ENCODE assay signal across 11 cellular contexts in genomic region chr7:11120068-11120664, GRCh38.
DNase-seq lines count a peak whose midpoint lies in the region; ATAC-seq and TF ChIP-seq lines count a peak whose summit lies in the region.
"Had no signal": no experiment of that assay in that cellular context is flagged by ENCODE, and none has a peak within 500 bp of the region (broad histone marks: within the 10 kb centered on the region; RNA-seq: fewer than 3 reads in every experiment).

No MANE protein-coding gene starts in this region.

- peaks cover 0 to 7% of the 10 kb centered on the region in 2 donors for H3K4me1 Mint-ChIP-seq in natural killer cell treated with Interleukin-12 subunit alpha and Interleukin-12 subunit beta and Interleukin-15 and Interleukin-18, amount 100 ng/mL, for 72 hours (ENCODE audit: low read depth in 2 of 2)
- H3K4me1 Mint-ChIP-seq in natural killer cell: no peaks in the 10 kb centered on the region
- H3K4me1 Mint-ChIP-seq: nephron progenitor cell; stimulated activated memory B cell treated with anti-CD40 and anti-IgM and Interleukin-4, amounts not matched to agents 10 μg/mL and 1 μg/mL and 100 μg/mL, for 72 hours had no signal

- intact Hi-C loops in natural killer cell (cut with micrococcal nuclease): no loop called here

- H3K4me3 ChIP-seq in H7 (ENCODE audit: insufficient read depth, low read depth, low read length): no peak overlapping the region

- peak overlapping the region; percentile 60 for H3K4me3 Mint-ChIP-seq in natural killer cell treated with Interleukin-12 subunit alpha and Interleukin-12 subunit beta and Interleukin-15 and Interleukin-18, amount 100 ng/mL, for 72 hours
- H3K4me3 Mint-ChIP-seq in natural killer cell: no peak overlapping the region
- H3K4me3 Mint-ChIP-seq: nephron progenitor cell; stimulated activated memory B cell treated with anti-CD40 and anti-IgM and Interleukin-4, amounts not matched to agents 10 μg/mL and 1 μg/mL and 100 μg/mL, for 72 hours had no signal

- no peaks in the 10 kb centered on the region for H3K27me3 ChIP-seq in H7 (ENCODE audit: control insufficient read depth, insufficient read depth, low read length)

- no peaks in the 10 kb centered on the region for H3K36me3 Mint-ChIP-seq in natural killer cell treated with Interleukin-12 subunit alpha and Interleukin-12 subunit beta and Interleukin-15 and Interleukin-18, amount 100 ng/mL, for 72 hours
- H3K36me3 Mint-ChIP-seq in natural killer cell: no peaks in the 10 kb centered on the region

- no peaks in the 10 kb centered on the region for H3K36me3 ChIP-seq in H7 (replicated peaks; ENCODE audit: control insufficient read depth, insufficient read depth, low read length)

- DNase-seq in natural killer cell treated with Interleukin-12 subunit alpha and Interleukin-12 subunit beta and Interleukin-15 and Interleukin-18, amount 100 ng/mL, for 72 hours (ENCODE audit: low spot score): no peak
- no peak for DNase-seq in natural killer cell
- no peak for DNase-seq in kidney glomerular epithelial cell (lab: John Stamatoyannopoulos, UW)
- no peak for DNase-seq in NCI-H345 (lab: John Stamatoyannopoulos, UW)
- DNase-seq in H7: no peak
- DNase-seq in cortex of kidney (lab: John Stamatoyannopoulos, UW): no peak
- DNase-seq: NCI-H1105, nephron progenitor cell had no signal

- ATAC-seq in natural killer cell treated with Interleukin-12 subunit alpha and Interleukin-12 subunit beta and Interleukin-15 and Interleukin-18, amount 100 ng/mL, for 72 hours: no peak
- ATAC-seq in natural killer cell: no peak
- peak; percentile 60 for ATAC-seq in GM21737 (IDR thresholded peaks at IDR 0.05; ENCODE audit: unreplicated experiment)
- peak; percentile 58 for ATAC-seq in HG03175 (IDR thresholded peaks at IDR 0.05; ENCODE audit: unreplicated experiment)
- ATAC-seq: stimulated activated memory B cell treated with anti-CD40 and anti-IgM and Interleukin-4, amounts not matched to agents 10 μg/mL and 1 μg/mL and 100 μg/mL, for 72 hours had no signal

- H3K9me3 Mint-ChIP-seq in natural killer cell treated with Interleukin-12 subunit alpha and Interleukin-12 subunit beta and Interleukin-15 and Interleukin-18, amount 100 ng/mL, for 72 hours: no peaks in the 10 kb centered on the region
- H3K9me3 Mint-ChIP-seq in natural killer cell: no peaks in the 10 kb centered on the region
- H3K9me3 Mint-ChIP-seq: nephron progenitor cell; stimulated activated memory B cell treated with anti-CD40 and anti-IgM and Interleukin-4, amounts not matched to agents 10 μg/mL and 1 μg/mL and 100 μg/mL, for 72 hours had no signal

- H3K27me3 Mint-ChIP-seq in natural killer cell treated with Interleukin-12 subunit alpha and Interleukin-12 subunit beta and Interleukin-15 and Interleukin-18, amount 100 ng/mL, for 72 hours: no peaks in the 10 kb centered on the region
- H3K27me3 Mint-ChIP-seq in natural killer cell (ENCODE audit: low read depth in 2 of 2): no peaks in the 10 kb centered on the region
- H3K27me3 Mint-ChIP-seq: stimulated activated memory B cell treated with anti-CD40 and anti-IgM and Interleukin-4, amounts not matched to agents 10 μg/mL and 1 μg/mL and 100 μg/mL, for 72 hours had no signal

- TF ChIP-seq CTCF in natural killer cell (IDR thresholded peaks at IDR 0.05): no peak

- H3K27ac Mint-ChIP-seq in natural killer cell treated with Interleukin-12 subunit alpha and Interleukin-12 subunit beta and Interleukin-15 and Interleukin-18, amount 100 ng/mL, for 72 hours: peak overlapping the region; percentile 56 to 67
- H3K27ac Mint-ChIP-seq in natural killer cell: no peak overlapping the region
- H3K27ac Mint-ChIP-seq: stimulated activated memory B cell treated with anti-CD40 and anti-IgM and Interleukin-4, amounts not matched to agents 10 μg/mL and 1 μg/mL and 100 μg/mL, for 72 hours had no signal

Comparison
In these comparisons a context has a peak if more than half of its experiments do, and no peak if none do; other contexts are left out.
1. H3K27ac Mint-ChIP-seq: peak in natural killer cell treated with Interleukin-12 subunit alpha and Interleukin-12 subunit beta and Interleukin-15 and Interleukin-18, amount 100 ng/mL, for 72 hours (2 of 2); none in natural killer cell (0 of 2).
2. ATAC-seq: peak in GM21737 (single experiment) and HG03175 (single experiment); none in natural killer cell treated with Interleukin-12 subunit alpha and Interleukin-12 subunit beta and Interleukin-15 and Interleukin-18, amount 100 ng/mL, for 72 hours (0 of 2) and natural killer cell (0 of 3).